Comparison of ENCODE assay signal across 8 cellular contexts in the genomic region with DNA sequence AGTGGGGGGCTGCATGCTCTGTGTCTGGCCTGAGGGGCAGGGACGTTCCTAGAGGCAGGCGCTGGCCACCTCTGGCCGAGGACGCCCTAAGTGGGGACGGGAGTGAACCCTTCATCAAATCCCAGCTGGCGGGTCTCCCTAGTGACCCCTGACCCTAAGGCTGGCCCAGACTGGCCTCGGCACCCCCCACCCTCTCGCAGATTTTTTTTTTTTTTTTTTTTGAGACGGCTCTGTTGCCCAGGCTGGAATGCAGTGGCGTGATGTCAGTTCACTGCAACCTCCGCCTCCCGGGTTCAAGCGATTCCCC. TPM values are rescaled to one million over a fixed set of nuclear protein-coding genes. Genes with fewer than 3 reads are reported as not detected.
A peak's percentile ranks its signal among the peaks of the same experiment; 100 is the strongest.
DNase-seq lines count a peak whose midpoint lies in the region; ATAC-seq, FAIRE-seq and TF ChIP-seq lines count a peak whose summit lies in the region.

No MANE protein-coding gene starts in this region.

- no peak overlapping the region for H2BK120ac ChIP-seq in H9 (ENCODE audit: low read depth, low read length, poor library complexity, severe bottlenecking)

- H3K4me2 ChIP-seq in H9 (ENCODE audit: insufficient read depth, insufficient read length, low read length) (peak overlapping the region; percentile 70), skeletal muscle satellite cell (ENCODE audit: low read length) (peak overlapping the region; percentile 89)

- no peak overlapping the region for H4K8ac ChIP-seq in H9 (replicated peaks; ENCODE audit: insufficient read length, low read depth, low read length)

- CTCF ChIA-PET in activated B cell treated with CpG ODN at 0.5 μM for 24 hours (lab: Charles Lee) = no interaction called here

- H3K56ac ChIP-seq in H9 (ENCODE audit: insufficient read length, low read depth, low read length) = no peak overlapping the region

- H3K27me3 Mint-ChIP-seq in H9 (ENCODE audit: low read depth) (no peaks in the 10 kb centered on the region), activated B cell treated with CpG ODN at 0.5 μM for 24 hours (no peaks in the 10 kb centered on the region)

- no peaks in the 10 kb centered on the region for H3K9me3 ChIP-seq in H9 (ENCODE audit: control insufficient read depth, low read depth, low read length)
- no peaks in the 10 kb centered on the region for H3K9me3 ChIP-seq in right cardiac atrium (ENCODE audit: control insufficient read depth, low read length)
- H3K9me3 ChIP-seq in skeletal muscle satellite cell (replicated peaks; ENCODE audit: low read length) = no peaks in the 10 kb centered on the region

- H3K4me3 ChIP-seq in right cardiac atrium (ENCODE audit: low read length) (peak overlapping the region; percentile 46), skeletal muscle satellite cell (ENCODE audit: low read length) (peak overlapping the region; percentile 79)

- H3K23me2 ChIP-seq in H9 (ENCODE audit: insufficient read length, low read depth, low read length, poor library complexity, severe bottlenecking) = peaks cover 9% of the 10 kb centered on the region

- DNase-seq in H9 (no peak), activated B cell treated with CpG ODN at 0.5 μM for 24 hours (no peak), right cardiac atrium (no peak), D721Med (ENCODE audit: insufficient read length, low spot score) (no peak), AML-193 (lab: John Stamatoyannopoulos, UW) (no peak), putamen (ENCODE audit: low spot score) (no peak)

- H3K4me3 Mint-ChIP-seq in H9 = peak overlapping the region; percentile 56 to 77
- peak overlapping the region; percentile 78 for H3K4me3 Mint-ChIP-seq in activated B cell treated with CpG ODN at 0.5 μM for 24 hours

- H2AFZ ChIP-seq in H9 (ENCODE audit: low read length) = no peak overlapping the region

- no peak overlapping the region for H3K4ac ChIP-seq in H9 (ENCODE audit: low read depth, low read length)

- H3K79me2 ChIP-seq in H9 (ENCODE audit: insufficient read depth, low read length) = no peaks in the 10 kb centered on the region

- peak overlapping the region; percentile 71 for H3K18ac ChIP-seq in H9 (ENCODE audit: insufficient read length, low read depth, low read length)

- H4K5ac ChIP-seq in H9 (ENCODE audit: insufficient read length, low read depth, low read length) = no peak overlapping the region

- peaks cover 2% of the 10 kb centered on the region for H4K20me1 ChIP-seq in H9 (ENCODE audit: control insufficient read depth, insufficient read depth, insufficient read length)

- H3K27me3 ChIP-seq in H9 (ENCODE audit: insufficient read depth, low read length) (no peaks in the 10 kb centered on the region), right cardiac atrium (ENCODE audit: control insufficient read depth, insufficient read depth) (no peaks in the 10 kb centered on the region), skeletal muscle satellite cell (ENCODE audit: control insufficient read depth, insufficient read depth, low read length) (no peaks in the 10 kb centered on the region)

- H2BK5ac ChIP-seq in H9 (ENCODE audit: insufficient read length, low read length) = no peak overlapping the region

- H3K14ac ChIP-seq in H9 (ENCODE audit: insufficient read depth, low read length) = peak overlapping the region; percentile 28; the same call in 1 of the 2 replicates

- H2BK15ac ChIP-seq in H9 (ENCODE audit: low read depth, low read length) = no peak overlapping the region; the same call in 1 of the 2 replicates

- no peak overlapping the region for H2BK20ac ChIP-seq in H9 (ENCODE audit: low read depth, low read length, poor library complexity, severe bottlenecking)

- no peak for FAIRE-seq in D721Med (lab: Jason Lieb, UNC)

- H3T11ph ChIP-seq in H9 (ENCODE audit: low read length) = no peak overlapping the region

- H3K36me3 Mint-ChIP-seq in H9 (ENCODE audit: insufficient read depth in 1 of 3, low read depth in 3 of 3) = no peaks in the 10 kb centered on the region
- H3K36me3 Mint-ChIP-seq in activated B cell treated with CpG ODN at 0.5 μM for 24 hours (ENCODE audit: low read depth) = peaks cover 2% of the 10 kb centered on the region

- no peak overlapping the region for H4K91ac ChIP-seq in H9 (ENCODE audit: insufficient read length, low read depth, low read length)

- H3K36me3 ChIP-seq in skeletal muscle satellite cell (ENCODE audit: insufficient read depth, low read length) = peaks cover 22% of the 10 kb centered on the region

- no peak overlapping the region for H2AK5ac ChIP-seq in H9 (ENCODE audit: insufficient read length, low read length)

- no peaks in the 10 kb centered on the region for H3K79me1 ChIP-seq in H9 (ENCODE audit: insufficient read depth, low read depth, low read length, poor library complexity, severe bottlenecking)

- H3K23ac ChIP-seq in H9 (ENCODE audit: insufficient read length, low read depth, low read length) = no peak overlapping the region

- ATAC-seq in activated B cell treated with CpG ODN at 0.5 μM for 24 hours (ENCODE audit: low read depth) = no peak
- no peak for ATAC-seq in right cardiac atrium
- no peak for ATAC-seq in GM18861 (IDR thresholded peaks at IDR 0.05; ENCODE audit: unreplicated experiment)

- POLR2A ChIA-PET in activated B cell treated with CpG ODN at 0.5 μM for 24 hours (lab: Charles Lee) = interaction anchor here (0.7 to 2.7 kb wide), 10 partner anchors 19 to 235 kb away, joined by 4 to 36 read pairs (median 11); a partner anchor contains a TSS

- intact Hi-C loops in activated B cell treated with CpG ODN at 0.5 μM for 24 hours (cut with micrococcal nuclease) (loop anchor here (1.0 to 5.0 kb wide), 11 partner anchors 19 to 811 kb away; a partner anchor contains a TSS), right cardiac atrium (cut with DNase I) (loop anchor here in 1 of 4 donors (5.0 kb wide), 1 partner anchor 139 kb away; no protein-coding TSS in a partner anchor)

- H3K27ac ChIP-seq in H9 (ENCODE audit: insufficient read length, low read depth, low read length) (no peak overlapping the region), right cardiac atrium (ENCODE audit: low read length) (peak overlapping the region; percentile 93)

- H3K4me1 Mint-ChIP-seq in H9 (peaks cover 11 to 13% of the 10 kb centered on the region in 2 experiments), activated B cell treated with CpG ODN at 0.5 μM for 24 hours (peaks cover 16% of the 10 kb centered on the region)

- H3K27ac Mint-ChIP-seq in H9 (no peak overlapping the region), activated B cell treated with CpG ODN at 0.5 μM for 24 hours (peak overlapping the region; percentile 85)

- H3K4me1 ChIP-seq in H9 (ENCODE audit: insufficient read depth, low read length) (peaks cover 2% of the 10 kb centered on the region; the same call in 1 of the 2 replicates), right cardiac atrium (ENCODE audit: control insufficient read depth, insufficient read depth, low read length) (peaks cover 12% of the 10 kb centered on the region), skeletal muscle satellite cell (ENCODE audit: control insufficient read depth, insufficient read depth, low read length) (peaks cover 52% of the 10 kb centered on the region)

- TF ChIP-seq CTCF in H9 (conservative IDR thresholded peaks at IDR 0.05) (no peak), activated B cell treated with CpG ODN at 0.5 μM for 24 hours (IDR thresholded peaks at IDR 0.05) (no peak), D721Med (IDR thresholded peaks at IDR 0.05; ENCODE audit: insufficient read depth, missing control alignments) (no peak)

- no peak overlapping the region for H2BK12ac ChIP-seq in H9 (ENCODE audit: insufficient read length, low read depth, low read length)

- no peaks in the 10 kb centered on the region for H3K9me3 Mint-ChIP-seq in H9
- no peaks in the 10 kb centered on the region for H3K9me3 Mint-ChIP-seq in activated B cell treated with CpG ODN at 0.5 μM for 24 hours

- peak overlapping the region; percentile 17 for H3K9ac ChIP-seq in H9 (ENCODE audit: extremely low read depth, insufficient read length, low read length)
- peak overlapping the region; percentile 89 for H3K9ac ChIP-seq in skeletal muscle satellite cell (ENCODE audit: low read depth, low read length)

- WGBS in H9 (ENCODE audit: extremely low coverage, insufficient read length, low lambda C conversion rate) = no CpG with 5 or more reads among the region's 13 CpGs
- 38% methylated on average over 13 of the region's 13 CpGs for WGBS in right cardiac atrium

RNA-seq across cellular contexts. Expression of a gene that starts 1.0 kb away (rescaled TPM):
- total RNA-seq in H9 (2021) (24.1 and 25.4 TPM in 2 replicates), activated B cell treated with CpG ODN at 0.5 μM for 24 hours (28.7 and 36.7 TPM in 2 replicates), right cardiac atrium (10 to 100 TPM; 27.2 to 35.8 (median 31.6) TPM)
- 43.1 TPM for polyA plus RNA-seq in right cardiac atrium
- total RNA-seq in skeletal muscle satellite cell (2012; rRNA removed) = 38.9 and 43.9 TPM in 2 replicates

RNA-seq across cellular contexts. Expression of a gene that starts 21.0 kb away (rescaled TPM):
- total RNA-seq in H9 (2021) (18.0 and 19.1 TPM in 2 replicates), activated B cell treated with CpG ODN at 0.5 μM for 24 hours (17.9 and 19.0 TPM in 2 replicates), right cardiac atrium (1 to 10 TPM; 6.1 to 8.9 (median 7.4) TPM)
- polyA plus RNA-seq in right cardiac atrium = 4.3 TPM
- 10.9 and 14.0 TPM in 2 replicates for total RNA-seq in skeletal muscle satellite cell (2012; rRNA removed)

RNA-seq across cellular contexts. Expression of a gene that starts 21.0 kb away (rescaled TPM):
- total RNA-seq in H9 (2021) = 0.74 and 1.5 TPM in 2 replicates
- 1.4 and 1.7 TPM in 2 replicates for total RNA-seq in activated B cell treated with CpG ODN at 0.5 μM for 24 hours
- 1 to 10 TPM; 3.5 to 5.9 (median 4.6) TPM for total RNA-seq in right cardiac atrium
- polyA plus RNA-seq in right cardiac atrium = 1.5 TPM
- 2.0 and 2.8 TPM in 2 replicates for total RNA-seq in skeletal muscle satellite cell (2012; rRNA removed)
